23 cellular contexts compared by ENCODE assay signal in the genomic region with DNA sequence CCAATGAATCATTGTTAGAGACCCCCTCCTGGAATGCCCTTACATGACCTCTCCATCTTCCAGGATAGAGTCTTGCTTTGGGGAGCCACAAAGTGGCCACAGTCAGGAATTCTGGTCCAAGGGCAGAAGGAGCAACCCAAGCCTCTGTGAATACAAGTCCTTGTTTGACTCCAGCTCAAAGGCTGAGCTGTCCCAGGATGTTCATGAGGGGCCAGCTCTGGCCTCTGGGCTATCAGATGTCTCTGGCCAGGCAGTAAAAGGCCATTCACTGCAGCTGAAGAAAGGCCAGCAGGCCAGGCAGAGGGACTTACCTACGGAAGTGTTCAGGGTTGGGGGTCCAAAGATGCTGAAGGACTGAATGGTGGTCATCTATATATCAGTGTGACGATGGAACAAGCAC.
DNase-seq lines count a peak whose midpoint lies in the region; ATAC-seq lines count a peak whose summit lies in the region.
"Had no signal": no experiment of that assay in that cellular context is flagged by ENCODE, and none has a peak within 500 bp of the region (broad histone marks: within the 10 kb centered on the region; RNA-seq: fewer than 3 reads in every experiment).

No MANE protein-coding gene starts in this region.

- WGBS in neuronal stem cell (ENCODE audit: extremely low coverage in 2 of 2, insufficient read length in 2 of 2, insufficient replicate concordance in 1 of 2), 2 donors, result no CpG with 5 or more reads among the region's 2 CpGs

- peaks cover 5% of the 10 kb centered on the region for H3K27me3 Mint-ChIP-seq in dendritic cell treated with granulocyte-macrophage colony-stimulating factor and Interleukin-4, amounts not matched to agents 40 ng/mL and 50 ng/mL, for 4 days

- H3K4me1 Mint-ChIP-seq in dendritic cell treated with granulocyte-macrophage colony-stimulating factor and Interleukin-4, amounts not matched to agents 40 ng/mL and 50 ng/mL, for 4 days (ENCODE audit: low read depth), result peaks cover 21% of the 10 kb centered on the region

- H3K79me1 ChIP-seq in neuronal stem cell (ENCODE audit: low read depth, low read length), result no peaks in the 10 kb centered on the region

- intact Hi-C loops in dendritic cell treated with granulocyte-macrophage colony-stimulating factor and Interleukin-4, amounts not matched to agents 40 ng/mL and 50 ng/mL, for 4 days (cut with micrococcal nuclease), result no loop called here

- no peak for ATAC-seq in HG03342 (IDR thresholded peaks at IDR 0.05; ENCODE audit: unreplicated experiment)
- no peak for ATAC-seq in HG03469 (IDR thresholded peaks at IDR 0.05; ENCODE audit: unreplicated experiment)
- ATAC-seq: activated naive CD4-positive, alpha-beta T cell treated with anti-CD3 and anti-CD28 coated beads, Interleukin-2, amount 50 U/mL, for 72 hours; HCT116; naive thymus-derived CD4-positive, alpha-beta T cell; Panc1 had no signal

- peak overlapping the region; percentile 25 for H3K27ac Mint-ChIP-seq in dendritic cell treated with granulocyte-macrophage colony-stimulating factor and Interleukin-4, amounts not matched to agents 40 ng/mL and 50 ng/mL, for 4 days
- H3K27ac Mint-ChIP-seq: activated naive CD4-positive, alpha-beta T cell treated with anti-CD3 and anti-CD28 coated beads, Interleukin-2, amount 50 U/mL, for 72 hours; activated T-helper 1 cell treated with anti-CD3 and anti-CD28 coated beads, Interleukin-12 subunit alpha, Interleukin-12 subunit beta, Interleukin-2, Interleukin-4 antibody, amounts not matched to agents 30 ng/mL and 10 ng/mL and 1 ng/mL, durations not matched to agents 14 hours and 24 hours and 36 hours had no signal

- no peak overlapping the region for H2BK120ac ChIP-seq in neuronal stem cell (ENCODE audit: low read depth, low read length)

- no peak overlapping the region for H3K27ac ChIP-seq in neuronal stem cell (replicated peaks; ENCODE audit: low read length)
- H3K27ac ChIP-seq: breast epithelium, thoracic aorta had no signal

- no peak overlapping the region for H2BK12ac ChIP-seq in neuronal stem cell (ENCODE audit: low read length)

- H3K4me3 ChIP-seq in neuronal stem cell (ENCODE audit: low read length in 2 of 2), result no peak overlapping the region
- H3K4me3 ChIP-seq: breast epithelium, esophagus muscularis mucosa, thoracic aorta had no signal

- H3K4me3 Mint-ChIP-seq in dendritic cell treated with granulocyte-macrophage colony-stimulating factor and Interleukin-4, amounts not matched to agents 40 ng/mL and 50 ng/mL, for 4 days, result no peak overlapping the region
- H3K4me3 Mint-ChIP-seq: activated T-helper 1 cell treated with anti-CD3 and anti-CD28 coated beads, Interleukin-12 subunit alpha, Interleukin-12 subunit beta, Interleukin-2, Interleukin-4 antibody, amounts not matched to agents 30 ng/mL and 10 ng/mL and 1 ng/mL, durations not matched to agents 14 hours and 24 hours and 36 hours; naive thymus-derived CD4-positive, alpha-beta T cell had no signal

- H3K14ac ChIP-seq in neuronal stem cell (ENCODE audit: low read length), result no peak overlapping the region

- H2AK5ac ChIP-seq in neuronal stem cell (ENCODE audit: low read depth, low read length), result no peak overlapping the region

- H3K27me3 ChIP-seq in neuronal stem cell (ENCODE audit: control insufficient read depth in 3 of 3, insufficient read depth in 3 of 3, low read depth in 1 of 3, low read length in 3 of 3), result no peaks in the 10 kb centered on the region
- H3K27me3 ChIP-seq: breast epithelium, esophagus muscularis mucosa had no signal

- H3K4me1 ChIP-seq in neuronal stem cell (ENCODE audit: control insufficient read depth in 2 of 2, insufficient read depth in 1 of 2, low read depth in 1 of 2, low read length in 2 of 2), result peaks cover 7 to 23% of the 10 kb centered on the region in 2 donors
- H3K4me1 ChIP-seq: breast epithelium had no signal

- no peak overlapping the region for H2AFZ ChIP-seq in neuronal stem cell (ENCODE audit: low read length)

- H4K8ac ChIP-seq in neuronal stem cell (ENCODE audit: low read depth, low read length), result no peak overlapping the region

- H3K9me3 Mint-ChIP-seq in dendritic cell treated with granulocyte-macrophage colony-stimulating factor and Interleukin-4, amounts not matched to agents 40 ng/mL and 50 ng/mL, for 4 days, result no peaks in the 10 kb centered on the region
- H3K9me3 Mint-ChIP-seq: activated naive CD4-positive, alpha-beta T cell treated with anti-CD3 and anti-CD28 coated beads, Interleukin-2, amount 50 U/mL, for 72 hours; activated T-helper 1 cell treated with anti-CD3 and anti-CD28 coated beads, Interleukin-12 subunit alpha, Interleukin-12 subunit beta, Interleukin-2, Interleukin-4 antibody, amounts not matched to agents 30 ng/mL and 10 ng/mL and 1 ng/mL, durations not matched to agents 14 hours and 24 hours and 36 hours; naive thymus-derived CD4-positive, alpha-beta T cell had no signal

- no peak overlapping the region for H2BK5ac ChIP-seq in neuronal stem cell (ENCODE audit: low read length)

- no peak overlapping the region for H3K23ac ChIP-seq in neuronal stem cell (ENCODE audit: low read depth, low read length, poor library complexity)

- H3K18ac ChIP-seq in neuronal stem cell (ENCODE audit: low read length), result no peak overlapping the region

- no peak overlapping the region for H3K4ac ChIP-seq in neuronal stem cell (ENCODE audit: low read length)

- peaks cover 0 to 4% of the 10 kb centered on the region in 2 donors for H3K36me3 ChIP-seq in neuronal stem cell (replicated peaks in 1 of 2; ENCODE audit: control insufficient read depth in 2 of 2, insufficient read depth in 2 of 2, low read length in 2 of 2)
- H3K36me3 ChIP-seq: breast epithelium, esophagus muscularis mucosa, thoracic aorta had no signal

- H3K9ac ChIP-seq in neuronal stem cell (ENCODE audit: low read depth, low read length, poor library complexity), result no peak overlapping the region

- H3K9me3 ChIP-seq in neuronal stem cell (replicated peaks in 1 of 2; ENCODE audit: control insufficient read depth in 2 of 2, insufficient read depth in 1 of 2, low read depth in 1 of 2, low read length in 2 of 2), result no peaks in the 10 kb centered on the region
- H3K9me3 ChIP-seq: breast epithelium, esophagus muscularis mucosa, thoracic aorta had no signal

- peak; percentile 41 for DNase-seq in RPMI7951 (ENCODE audit: low read depth)
- DNase-seq in medulla oblongata (ENCODE audit: extremely low spot score), result peak; percentile 83
- DNase-seq in putamen (ENCODE audit: low spot score), result peak; percentile 87
- DNase-seq in HuH-7.5 (ENCODE audit: low spot score), result no peak
- no peak for DNase-seq in neuronal stem cell (ENCODE audit: low spot score)
- DNase-seq: DND-41; effector CD4-positive, alpha-beta T cell; KBM-7; naive thymus-derived CD4-positive, alpha-beta T cell; NCI-H187; NCI-H226; stimulated activated CD4-positive, alpha-beta T cell treated with anti-CD3 and anti-CD28 coated beads, Interleukin-15, amount 100 ng/mL, for 24 hours; T1000 had no signal

- no peaks in the 10 kb centered on the region for H3K36me3 Mint-ChIP-seq in dendritic cell treated with granulocyte-macrophage colony-stimulating factor and Interleukin-4, amounts not matched to agents 40 ng/mL and 50 ng/mL, for 4 days (ENCODE audit: low read depth)
- H3K36me3 Mint-ChIP-seq: activated naive CD4-positive, alpha-beta T cell treated with anti-CD3 and anti-CD28 coated beads, Interleukin-2, amount 50 U/mL, for 72 hours; naive thymus-derived CD4-positive, alpha-beta T cell had no signal

- no peak overlapping the region for H2BK15ac ChIP-seq in neuronal stem cell (ENCODE audit: low read length)

- H4K91ac ChIP-seq in neuronal stem cell (ENCODE audit: low read depth, low read length, poor library complexity), result no peak overlapping the region

- H3K4me2 ChIP-seq in neuronal stem cell (ENCODE audit: insufficient read depth, low read length, poor library complexity, severe bottlenecking), result no peak overlapping the region

Comparison
In these comparisons a context has a peak if more than half of its experiments do, and no peak if none do; other contexts are left out.
1. DNase-seq: peak in RPMI7951 (single experiment), medulla oblongata (single experiment) and putamen (single experiment); none in HuH-7.5 (single experiment) and neuronal stem cell (single experiment).